In the genomic region with DNA sequence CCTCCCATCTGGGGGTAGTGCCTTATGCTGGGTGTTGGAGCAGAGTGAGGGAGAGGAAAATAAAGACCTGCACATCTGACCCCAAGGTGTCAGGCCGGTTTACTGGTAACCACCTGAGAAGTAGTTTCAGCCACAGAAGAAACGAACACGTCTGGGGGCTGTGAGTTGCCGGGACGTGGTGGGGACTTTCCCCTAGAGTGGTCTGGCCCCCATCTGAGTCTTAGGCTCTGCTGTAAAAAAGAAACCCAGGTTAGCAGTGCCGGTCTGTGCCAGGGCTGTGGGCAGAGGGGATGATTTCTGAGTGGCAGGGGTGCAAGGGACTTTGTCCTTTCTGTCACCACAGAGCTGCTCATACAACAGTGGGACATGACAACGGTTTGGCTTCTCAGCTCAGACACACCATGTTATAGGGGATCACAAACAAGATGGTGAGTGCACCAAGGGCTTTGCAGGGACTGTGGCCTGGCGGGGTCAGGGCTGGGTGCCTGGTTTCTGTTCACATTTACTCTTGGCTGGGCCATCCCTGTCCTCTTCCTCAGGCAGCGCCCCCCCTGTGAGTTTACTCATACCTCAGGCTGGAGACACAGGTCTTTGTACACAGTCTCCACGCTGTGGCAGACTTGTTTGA, we compare ENCODE assay signal across 12 cellular contexts. TPM values are rescaled to one million over a fixed set of nuclear protein-coding genes. Genes with fewer than 3 reads are reported as not detected.
DNase-seq lines count a peak whose midpoint lies in the region; ATAC-seq and TF ChIP-seq lines count a peak whose summit lies in the region.
"Had no signal": no experiment of that assay in that cellular context is flagged by ENCODE, and none has a peak within 500 bp of the region (broad histone marks: within the 10 kb centered on the region; RNA-seq: fewer than 3 reads in every experiment).

No MANE protein-coding gene starts in this region.

- H3K27me3 ChIP-seq in RWPE2 (ENCODE audit: insufficient read depth, poor library complexity, severe bottlenecking) (no peaks in the 10 kb centered on the region), left lung (no peaks in the 10 kb centered on the region), vagina (no peaks in the 10 kb centered on the region)
- H3K27me3 ChIP-seq: stomach had no signal

- DNase-seq in GM10248 (ENCODE audit: extremely low spot score) (peak; percentile 82), RWPE2 (ENCODE audit: low spot score) (no peak), SKM-1 (lab: John Stamatoyannopoulos, UW; ENCODE audit: unreplicated experiment) (no peak), left lung (no peak), vagina (ENCODE audit: extremely low spot score in 2 of 2) (no peak)
- no peak for DNase-seq in activated CD4-positive, alpha-beta T cell treated with anti-CD3 and anti-CD28 coated beads, Interleukin-2, amount 50 U/mL, for 4 hours
- DNase-seq: activated naive CD4-positive, alpha-beta T cell; NCI-H1092; stomach had no signal

- intact Hi-C loops in left lung (cut with DNase I), result no loop called here
- intact Hi-C loops in vagina (cut with DNase I), result loop anchor here (10.0 kb wide), 1 partner anchor 1555 kb away; the partner anchor contains the start of genes CCDC159 and TMEM205

- TF ChIP-seq POLR2A in GM19193 (IDR thresholded peaks at IDR 0.05; ENCODE audit: extremely low read depth, insufficient read depth, insufficient read length), result peak; percentile 20
- TF ChIP-seq POLR2A in vagina (IDR thresholded peaks at IDR 0.05), result no peak

- no peak overlapping the region for H3K27ac ChIP-seq in RWPE2 (ENCODE audit: poor library complexity, severe bottlenecking)
- no peak overlapping the region for H3K27ac ChIP-seq in left lung
- H3K27ac ChIP-seq in vagina, result no peak overlapping the region
- H3K27ac ChIP-seq: skin epidermis had no signal

- no peaks in the 10 kb centered on the region for H3K36me3 ChIP-seq in RWPE2 (ENCODE audit: low read depth)
- H3K36me3 ChIP-seq in left lung, result peaks cover 0 to 50% of the 10 kb centered on the region in 2 donors
- H3K36me3 ChIP-seq in vagina, result peaks cover 0 to 34% of the 10 kb centered on the region in 2 donors

- H3K9me3 ChIP-seq in RWPE2 (ENCODE audit: severe bottlenecking) (no peaks in the 10 kb centered on the region), left lung (no peaks in the 10 kb centered on the region), vagina (no peaks in the 10 kb centered on the region)
- H3K9me3 ChIP-seq: stomach had no signal

- POLR2A ChIA-PET in GM10248 (lab: Yijun Ruan, JAX), result interaction anchor here (1.1 to 1.2 kb wide), 2 partner anchors 9 to 39 kb away, joined by 3 to 5 read pairs; partner anchors contain the start of genes CALR and GCDH

- no peak overlapping the region for H3K4me3 ChIP-seq in RWPE2 (ENCODE audit: severe bottlenecking)
- no peak overlapping the region for H3K4me3 ChIP-seq in left lung
- H3K4me3 ChIP-seq in vagina, result no peak overlapping the region
- H3K4me3 ChIP-seq: skin epidermis, stomach had no signal

- CTCF ChIA-PET in GM10248 (lab: Yijun Ruan, JAX), result interaction anchor here (0.8 to 6.8 kb wide), 13 partner anchors 10 to 205 kb away, joined by 3 to 38 read pairs (median 5); partner anchors contain the start of gene GCDH

- peak; percentile 82 for ATAC-seq in HG02763 (IDR thresholded peaks at IDR 0.05; ENCODE audit: unreplicated experiment)
- peak; percentile 17; the same call in 1 of the 3 replicates for ATAC-seq in RWPE2 (ENCODE audit: low read depth)
- ATAC-seq in left lung, result no peak

- H3K4me1 ChIP-seq in RWPE2 (ENCODE audit: insufficient read depth, poor library complexity, severe bottlenecking), result no peaks in the 10 kb centered on the region
- no peaks in the 10 kb centered on the region for H3K4me1 ChIP-seq in left lung
- no peaks in the 10 kb centered on the region for H3K4me1 ChIP-seq in vagina
- H3K4me1 ChIP-seq: stomach had no signal

- TF ChIP-seq CTCF in GM10248 (IDR thresholded peaks at IDR 0.05; ENCODE audit: control extremely low read depth, extremely low read depth, low read depth, missing control alignments), result no peak
- TF ChIP-seq CTCF in RWPE2 (IDR thresholded peaks at IDR 0.05; ENCODE audit: poor library complexity, severe bottlenecking), result no peak
- no peak for TF ChIP-seq CTCF in left lung (IDR thresholded peaks at IDR 0.05)
- TF ChIP-seq CTCF in vagina (IDR thresholded peaks at IDR 0.05), result no peak

RNA-seq across cellular contexts. Expression of gene GCDH, which starts 9.0 kb away (rescaled TPM):
- total RNA-seq in left lung (10 to 100 TPM; 23.6 to 26.7 TPM), vagina (23.6 TPM)

RNA-seq across cellular contexts. Expression of gene KLF1, which starts 13.0 kb away (rescaled TPM):
- total RNA-seq in left lung (under 1 TPM in 1 of 2 donors, not detected in 1; 0.50 TPM), vagina (not detected)

RNA-seq across cellular contexts. Expression of gene DNASE2, which starts 18.8 kb away (rescaled TPM):
- 10 to 100 TPM; 64.8 to 72.8 TPM for total RNA-seq in left lung
- 23.6 TPM for total RNA-seq in vagina

RNA-seq across cellular contexts. Expression of gene SYCE2, which starts 19.1 kb away (rescaled TPM):
- total RNA-seq in left lung, result under 1 TPM in 1 of 2 donors, not detected in 1; 0.41 TPM
- not detected for total RNA-seq in vagina
- total RNA-seq: stomach had no signal

RNA-seq across cellular contexts. Expression of gene FARSA, which starts 33.5 kb away (rescaled TPM):
- total RNA-seq in left lung, result 10 to 100 TPM; 40.9 to 59.4 TPM
- total RNA-seq in vagina, result 44.2 TPM
